Comparison of ENCODE assay signal across 27 cellular contexts in the genomic region with DNA sequence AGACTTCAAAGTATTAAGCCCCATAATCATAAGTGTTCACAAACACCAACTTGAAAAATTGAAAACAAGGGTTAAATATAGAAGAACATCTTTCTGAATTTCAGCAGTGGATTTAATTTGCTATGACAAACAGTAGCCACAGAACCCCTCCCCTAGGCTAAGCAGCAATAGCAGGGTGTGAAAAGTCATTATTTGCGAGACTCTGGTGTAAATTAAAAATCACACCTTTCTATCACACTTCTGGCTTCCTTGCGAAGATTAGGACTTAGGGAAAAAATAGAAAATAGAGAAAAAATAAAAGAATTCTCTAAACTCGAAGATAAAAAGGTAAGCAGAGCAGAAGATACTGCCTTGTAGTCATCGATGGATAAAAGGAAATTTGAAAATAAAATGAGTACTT. TPM values are rescaled to one million over a fixed set of nuclear protein-coding genes. Genes with fewer than 3 reads are reported as not detected.
DNase-seq lines count a peak whose midpoint lies in the region; ATAC-seq and TF ChIP-seq lines count a peak whose summit lies in the region.
"Had no signal": no experiment of that assay in that cellular context is flagged by ENCODE, and none has a peak within 500 bp of the region (broad histone marks: within the 10 kb centered on the region; RNA-seq: fewer than 3 reads in every experiment).

No MANE protein-coding gene starts in this region.

- H3K18ac ChIP-seq in mesendoderm (ENCODE audit: low read length) = no peak overlapping the region

- H3K4ac ChIP-seq in mesendoderm (ENCODE audit: low read depth, low read length) = no peak overlapping the region

- H3K9ac ChIP-seq in BLaER1 (no peak overlapping the region), mesendoderm (ENCODE audit: low read length) (no peak overlapping the region)

- peaks cover 56% of the 10 kb centered on the region for H3K36me3 Mint-ChIP-seq in T-helper 1 cell treated with Interleukin-12 subunit alpha and Interleukin-12 subunit beta and Interleukin-4 antibody, amounts not matched to agents 30 μg/mL and 1 μg/mL, for 36 hours (ENCODE audit: low read depth)
- H3K36me3 Mint-ChIP-seq in activated T-helper 1 cell treated with anti-CD3 and anti-CD28 coated beads, Interleukin-12 subunit alpha, Interleukin-12 subunit beta, Interleukin-2, Interleukin-4 antibody, amounts not matched to agents 30 ng/mL and 10 ng/mL and 1 ng/mL, durations not matched to agents 14 hours and 24 hours and 36 hours (ENCODE audit: low read depth) = peaks cover 39% of the 10 kb centered on the region
- no peaks in the 10 kb centered on the region for H3K36me3 Mint-ChIP-seq in activated T-helper 17 cell treated with anti-CD3 and anti-CD28 coated beads, Interleukin-2, amount 50 U/mL, for 72 hours (ENCODE audit: low read depth)
- H3K36me3 Mint-ChIP-seq in type B pancreatic cell = no peaks in the 10 kb centered on the region
- H3K36me3 Mint-ChIP-seq: CD14-positive monocyte had no signal

- H3K23ac ChIP-seq in mesendoderm (ENCODE audit: low read length) = no peak overlapping the region

- no peaks in the 10 kb centered on the region for H4K20me1 ChIP-seq in BLaER1

- H3K4me1 ChIP-seq in BLaER1 (peaks cover 46% of the 10 kb centered on the region), mesendoderm (ENCODE audit: control insufficient read depth, low read depth, low read length) (peaks cover 8% of the 10 kb centered on the region)
- H3K4me1 ChIP-seq: Caco-2 had no signal

- no peak overlapping the region for H4K5ac ChIP-seq in mesendoderm (ENCODE audit: low read length)

- H3K4me3 ChIP-seq in BLaER1 (no peak overlapping the region), mesendoderm (ENCODE audit: low read length) (no peak overlapping the region)
- H3K4me3 ChIP-seq: K562, MG63 had no signal

- H2BK5ac ChIP-seq in mesendoderm (ENCODE audit: low read length) = no peak overlapping the region

- H3K9me3 Mint-ChIP-seq in T-helper 1 cell treated with Interleukin-12 subunit alpha and Interleukin-12 subunit beta and Interleukin-4 antibody, amounts not matched to agents 30 μg/mL and 1 μg/mL, for 36 hours = peaks cover 8% of the 10 kb centered on the region
- peaks cover 11% of the 10 kb centered on the region for H3K9me3 Mint-ChIP-seq in activated T-helper 1 cell treated with anti-CD3 and anti-CD28 coated beads, Interleukin-12 subunit alpha, Interleukin-12 subunit beta, Interleukin-2, Interleukin-4 antibody, amounts not matched to agents 30 ng/mL and 10 ng/mL and 1 ng/mL, durations not matched to agents 14 hours and 24 hours and 36 hours
- H3K9me3 Mint-ChIP-seq in activated T-helper 17 cell treated with anti-CD3 and anti-CD28 coated beads, Interleukin-2, amount 50 U/mL, for 72 hours = no peaks in the 10 kb centered on the region
- H3K9me3 Mint-ChIP-seq in type B pancreatic cell = no peaks in the 10 kb centered on the region
- H3K9me3 Mint-ChIP-seq: HFFc6 had no signal

- no peak overlapping the region for H2BK15ac ChIP-seq in mesendoderm (replicated peaks; ENCODE audit: low read depth)

- WGBS in mesendoderm (ENCODE audit: extremely low coverage, insufficient coverage, low lambda C conversion rate) = no CpG with 5 or more reads among the region's 4 CpGs

- H3K56ac ChIP-seq in mesendoderm (ENCODE audit: low read length) = no peak overlapping the region

- H3K4me3 Mint-ChIP-seq in T-helper 1 cell treated with Interleukin-12 subunit alpha and Interleukin-12 subunit beta and Interleukin-4 antibody, amounts not matched to agents 30 μg/mL and 1 μg/mL, for 36 hours = no peak overlapping the region
- H3K4me3 Mint-ChIP-seq in activated T-helper 1 cell treated with anti-CD3 and anti-CD28 coated beads, Interleukin-12 subunit alpha, Interleukin-12 subunit beta, Interleukin-2, Interleukin-4 antibody, amounts not matched to agents 30 ng/mL and 10 ng/mL and 1 ng/mL, durations not matched to agents 14 hours and 24 hours and 36 hours = no peak overlapping the region
- no peak overlapping the region for H3K4me3 Mint-ChIP-seq in activated T-helper 17 cell treated with anti-CD3 and anti-CD28 coated beads, Interleukin-2, amount 50 U/mL, for 72 hours
- no peak overlapping the region for H3K4me3 Mint-ChIP-seq in type B pancreatic cell
- H3K4me3 Mint-ChIP-seq: CD14-positive monocyte, HFFc6 had no signal

- no peaks in the 10 kb centered on the region for H3K27me3 Mint-ChIP-seq in T-helper 1 cell treated with Interleukin-12 subunit alpha and Interleukin-12 subunit beta and Interleukin-4 antibody, amounts not matched to agents 30 μg/mL and 1 μg/mL, for 36 hours (ENCODE audit: low read depth)
- H3K27me3 Mint-ChIP-seq in activated T-helper 1 cell treated with anti-CD3 and anti-CD28 coated beads, Interleukin-12 subunit alpha, Interleukin-12 subunit beta, Interleukin-2, Interleukin-4 antibody, amounts not matched to agents 30 ng/mL and 10 ng/mL and 1 ng/mL, durations not matched to agents 14 hours and 24 hours and 36 hours (ENCODE audit: insufficient read depth) = no peaks in the 10 kb centered on the region
- H3K27me3 Mint-ChIP-seq in activated T-helper 17 cell treated with anti-CD3 and anti-CD28 coated beads, Interleukin-2, amount 50 U/mL, for 72 hours = no peaks in the 10 kb centered on the region
- H3K27me3 Mint-ChIP-seq in type B pancreatic cell = no peaks in the 10 kb centered on the region

- no peak for ATAC-seq in Right ventricle myocardium inferior
- ATAC-seq in activated T-helper 17 cell treated with anti-CD3 and anti-CD28 coated beads, Interleukin-2, amount 50 U/mL, for 72 hours (replicated peaks) = no peak
- ATAC-seq: HepG2, K562, PC-3 had no signal

- H3K27ac ChIP-seq in BLaER1 (no peak overlapping the region; the same call in 1 of the 2 replicates), mesendoderm (ENCODE audit: low read depth, low read length) (no peak overlapping the region)

- H3K27ac Mint-ChIP-seq in T-helper 1 cell treated with Interleukin-12 subunit alpha and Interleukin-12 subunit beta and Interleukin-4 antibody, amounts not matched to agents 30 μg/mL and 1 μg/mL, for 36 hours = peak overlapping the region; percentile 31
- H3K27ac Mint-ChIP-seq in activated T-helper 1 cell treated with anti-CD3 and anti-CD28 coated beads, Interleukin-12 subunit alpha, Interleukin-12 subunit beta, Interleukin-2, Interleukin-4 antibody, amounts not matched to agents 30 ng/mL and 10 ng/mL and 1 ng/mL, durations not matched to agents 14 hours and 24 hours and 36 hours = peak overlapping the region; percentile 7
- no peak overlapping the region for H3K27ac Mint-ChIP-seq in activated T-helper 17 cell treated with anti-CD3 and anti-CD28 coated beads, Interleukin-2, amount 50 U/mL, for 72 hours
- H3K27ac Mint-ChIP-seq in type B pancreatic cell = no peak overlapping the region
- H3K27ac Mint-ChIP-seq: CD14-positive monocyte, HFFc6 had no signal

- no peak overlapping the region for H2BK120ac ChIP-seq in mesendoderm (ENCODE audit: low read depth, low read length)

- no peak for TF ChIP-seq CTCF in type B pancreatic cell (conservative IDR thresholded peaks at IDR 0.05)

- H4K8ac ChIP-seq in mesendoderm (ENCODE audit: low read depth, low read length) = no peak overlapping the region

- DNase-seq in T-helper 1 cell (no peak), mesendoderm (peak; percentile 75), Right ventricle myocardium inferior (ENCODE audit: missing footprints) (no peak), type B pancreatic cell (ENCODE audit: extremely low spot score, unreplicated experiment) (no peak)
- no peak for DNase-seq in activated T-helper 1 cell treated with anti-CD3 and anti-CD28 coated beads, Interleukin-12 subunit alpha, Interleukin-12 subunit beta, Interleukin-2, Interleukin-4 antibody, amounts not matched to agents 30 ng/mL and 10 ng/mL and 1 ng/mL, durations not matched to agents 14 hours and 24 hours and 36 hours (ENCODE audit: low spot score)
- DNase-seq: 8988T, AML-193, Caco-2, DMS 273 treated with DMSO at 0.1 percent for 48 hours, DMS79 treated with DMSO at 0.1 percent for 48 hours, H7, HFFc6, MG63, NCI-H1417, NCI-H1694 treated with DMSO at 0.1 percent for 48 hours, NCI-H2081 treated with DMSO at 0.1 percent for 48 hours, NCI-H2171 treated with DMSO at 0.1 percent for 48 hours, NCI-H524 treated with DMSO at 0.1 percent for 48 hours, PC-3, SHP77 had no signal

- intact Hi-C loops in activated T-helper 1 cell treated with anti-CD3 and anti-CD28 coated beads, Interleukin-12 subunit alpha, Interleukin-12 subunit beta, Interleukin-2, Interleukin-4 antibody, amounts not matched to agents 30 ng/mL and 10 ng/mL and 1 ng/mL, durations not matched to agents 14 hours and 24 hours and 36 hours (cut with micrococcal nuclease) = loop anchor here (5.0 kb wide), 1 partner anchor 724 kb away; no protein-coding TSS in a partner anchor
- intact Hi-C loops in Right ventricle myocardium inferior (cut with DNase I) = no loop called here

- H3K27me3 ChIP-seq in BLaER1 (no peaks in the 10 kb centered on the region), mesendoderm (ENCODE audit: insufficient read depth, low read length, poor library complexity) (no peaks in the 10 kb centered on the region)

- peaks cover 28% of the 10 kb centered on the region for H3K9me3 ChIP-seq in BLaER1
- H3K9me3 ChIP-seq: Caco-2, MG63 had no signal

- H3K79me1 ChIP-seq in mesendoderm (ENCODE audit: low read length) = no peaks in the 10 kb centered on the region

- peak overlapping the region; percentile 70 for H3K4me2 ChIP-seq in BLaER1
- no peak overlapping the region for H3K4me2 ChIP-seq in mesendoderm (ENCODE audit: low read length)

- H3K4me1 Mint-ChIP-seq in T-helper 1 cell treated with Interleukin-12 subunit alpha and Interleukin-12 subunit beta and Interleukin-4 antibody, amounts not matched to agents 30 μg/mL and 1 μg/mL, for 36 hours (ENCODE audit: low read depth) = peaks cover 65% of the 10 kb centered on the region
- peaks cover 79% of the 10 kb centered on the region for H3K4me1 Mint-ChIP-seq in activated T-helper 1 cell treated with anti-CD3 and anti-CD28 coated beads, Interleukin-12 subunit alpha, Interleukin-12 subunit beta, Interleukin-2, Interleukin-4 antibody, amounts not matched to agents 30 ng/mL and 10 ng/mL and 1 ng/mL, durations not matched to agents 14 hours and 24 hours and 36 hours (ENCODE audit: low read depth)
- peaks cover 18% of the 10 kb centered on the region for H3K4me1 Mint-ChIP-seq in activated T-helper 17 cell treated with anti-CD3 and anti-CD28 coated beads, Interleukin-2, amount 50 U/mL, for 72 hours
- no peaks in the 10 kb centered on the region for H3K4me1 Mint-ChIP-seq in type B pancreatic cell (ENCODE audit: unreplicated experiment)

- no peaks in the 10 kb centered on the region for H3K79me2 ChIP-seq in mesendoderm (ENCODE audit: control insufficient read depth, insufficient read depth, low read length)

- H3K36me3 ChIP-seq in BLaER1 (no peaks in the 10 kb centered on the region), mesendoderm (ENCODE audit: control insufficient read depth, insufficient read depth, low read length) (no peaks in the 10 kb centered on the region)
- H3K36me3 ChIP-seq: MG63 had no signal

- H2AK5ac ChIP-seq in mesendoderm (ENCODE audit: low read length) = no peak overlapping the region

RNA-seq across cellular contexts. Expression of a gene that starts 6.1 kb away (rescaled TPM):
- total RNA-seq in activated T-helper 1 cell treated with anti-CD3 and anti-CD28 coated beads, Interleukin-12 subunit alpha, Interleukin-12 subunit beta, Interleukin-2, Interleukin-4 antibody, amounts not matched to agents 30 ng/mL and 10 ng/mL and 1 ng/mL, durations not matched to agents 14 hours and 24 hours and 36 hours = 3.1 and 4.6 TPM in 2 replicates
- 6.8 TPM for polyA plus RNA-seq in mesendoderm (2013, experiment 1 of 2)
- polyA plus RNA-seq in mesendoderm (2013, experiment 2 of 2) = 6.4 TPM
- total RNA-seq in Right ventricle myocardium inferior = 0.95 TPM
- total RNA-seq in activated T-helper 17 cell treated with anti-CD3 and anti-CD28 coated beads, Interleukin-2, amount 50 U/mL, for 72 hours = 1 to 10 TPM; 1.4 to 1.5 TPM
- total RNA-seq in type B pancreatic cell (ENCODE audit: low replicate concordance) = 2.4 and 3.3 TPM in 2 replicates
- total RNA-seq: HepG2, K562, LHCN-M2, PC-3 had no signal
- polyA plus RNA-seq: HepG2 had no signal

Comparison
In these comparisons a context has a peak if more than half of its experiments do, and no peak if none do; other contexts are left out.
1. H3K27ac Mint-ChIP-seq: peak in T-helper 1 cell treated with Interleukin-12 subunit alpha and Interleukin-12 subunit beta and Interleukin-4 antibody, amounts not matched to agents 30 μg/mL and 1 μg/mL, for 36 hours (single experiment) and activated T-helper 1 cell treated with anti-CD3 and anti-CD28 coated beads, Interleukin-12 subunit alpha, Interleukin-12 subunit beta, Interleukin-2, Interleukin-4 antibody, amounts not matched to agents 30 ng/mL and 10 ng/mL and 1 ng/mL, durations not matched to agents 14 hours and 24 hours and 36 hours (single experiment); none in activated T-helper 17 cell treated with anti-CD3 and anti-CD28 coated beads, Interleukin-2, amount 50 U/mL, for 72 hours (single experiment) and type B pancreatic cell (single experiment).